In genomic region chr6:137680678-137681346, GRCh38 we compare ENCODE assay signal across 1 cellular context.
A peak's percentile ranks its signal among the peaks of the same experiment; 100 is the strongest.
TF ChIP-seq lines count a peak whose summit lies in the region.

No MANE protein-coding gene starts in this region.

TF ChIP-seq in A549, 52 proteins besides CTCF, POLR2A, EP300 and RAD21 (continued from another document):
- peak; percentile 100 for TF ChIP-seq NFE2L2 (conservative IDR thresholded peaks at IDR 0.05; ENCODE audit: low read length)
- no peak for TF ChIP-seq MYC (IDR thresholded peaks at IDR 0.05; ENCODE audit: borderline replicate concordance, low read length)
- peak; percentile 56; the same call in 1 of the 2 replicates for TF ChIP-seq GATA3 (IDR thresholded peaks at IDR 0.05; ENCODE audit: borderline replicate concordance)
- TF ChIP-seq MAFK (IDR thresholded peaks at IDR 0.05; ENCODE audit: partially characterized antibody) = peak; percentile 100
- TF ChIP-seq HEYL (CRISPR knock-in tag; IDR thresholded peaks at IDR 0.05) = no peak
- TF ChIP-seq E2F6 (IDR thresholded peaks at IDR 0.05; ENCODE audit: borderline replicate concordance, low read depth) = no peak
TF ChIP-seq in A549: peak in this region for 8.
